13 cellular contexts compared by ENCODE assay signal in genomic region chr11:61054927-61055562, GRCh38. TPM values are rescaled to one million over a fixed set of nuclear protein-coding genes. Genes with fewer than 3 reads are reported as not detected.
DNase-seq lines count a peak whose midpoint lies in the region; ATAC-seq and TF ChIP-seq lines count a peak whose summit lies in the region.
"Had no signal": no experiment of that assay in that cellular context is flagged by ENCODE, and none has a peak within 500 bp of the region (broad histone marks: within the 10 kb centered on the region; RNA-seq: fewer than 3 reads in every experiment).

No MANE protein-coding gene starts in this region.

- WGBS in endodermal cell (ENCODE audit: insufficient coverage in 1 of 2, insufficient read length in 1 of 2), 2 experiments, result 94 to 98% methylated on average over 14 to 16 of the region's 16 CpGs

- TF ChIP-seq CTCF in endodermal cell (conservative IDR thresholded peaks at IDR 0.05), result no peak
- no peak for TF ChIP-seq CTCF in PC-3 (conservative IDR thresholded peaks at IDR 0.05; ENCODE audit: low read depth, low read length)

- H3K27me3 ChIP-seq in endodermal cell (ENCODE audit: control insufficient read depth, insufficient read depth, low read length, poor library complexity, severe bottlenecking), result no peaks in the 10 kb centered on the region
- peaks cover 15% of the 10 kb centered on the region; the same call in 1 of the 2 replicates for H3K27me3 ChIP-seq in PC-3 (ENCODE audit: low read length)
- H3K27me3 ChIP-seq: foreskin keratinocyte had no signal

- no peaks in the 10 kb centered on the region for H3K27me3 Mint-ChIP-seq in activated CD8-positive, alpha-beta memory T cell treated with anti-CD3 and anti-CD28 coated beads, Interleukin-2, amount 10 ng/mL, durations not matched to agents 7 days and 5 days
- peaks cover 2% of the 10 kb centered on the region for H3K27me3 Mint-ChIP-seq in endodermal cell (ENCODE audit: insufficient read depth)
- H3K27me3 Mint-ChIP-seq in stimulated activated naive B cell treated with anti-CD40 and anti-IgM and Interleukin-4, amounts not matched to agents 10 μg/mL and 1 μg/mL and 100 μg/mL, for 72 hours, result no peaks in the 10 kb centered on the region

- H4K20me1 ChIP-seq in PC-3 (ENCODE audit: low read length), result no peaks in the 10 kb centered on the region

- H3K4me1 ChIP-seq in endodermal cell (ENCODE audit: control insufficient read depth, insufficient read depth, low read length) (no peaks in the 10 kb centered on the region), PC-3 (ENCODE audit: insufficient read depth, low read length) (no peaks in the 10 kb centered on the region)
- H3K4me1 ChIP-seq: foreskin keratinocyte had no signal

- H3K9me2 ChIP-seq in PC-3 (replicated peaks; ENCODE audit: low read length), result no peaks in the 10 kb centered on the region

- no peak overlapping the region for H3K4me3 Mint-ChIP-seq in activated CD8-positive, alpha-beta memory T cell treated with anti-CD3 and anti-CD28 coated beads, Interleukin-2, amount 10 ng/mL, durations not matched to agents 7 days and 5 days
- H3K4me3 Mint-ChIP-seq in endodermal cell, result no peak overlapping the region
- no peak overlapping the region for H3K4me3 Mint-ChIP-seq in stimulated activated naive B cell treated with anti-CD40 and anti-IgM and Interleukin-4, amounts not matched to agents 10 μg/mL and 1 μg/mL and 100 μg/mL, for 72 hours

- CTCF ChIA-PET in activated CD8-positive, alpha-beta memory T cell treated with anti-CD3 and anti-CD28 coated beads, Interleukin-2, amount 10 ng/mL, durations not matched to agents 7 days and 5 days (lab: Charles Lee), result interaction anchor here (0.5 to 2.2 kb wide), 7 partner anchors 10 to 84 kb away, joined by 3 to 6 read pairs (median 3); partner anchors contain the start of gene CD6
- CTCF ChIA-PET in PC-3 (lab: Charles Lee), result no interaction called here

- POLR2A ChIA-PET in PC-3 (lab: Charles Lee; ENCODE audit: unreplicated experiment), result interaction anchor here (0.6 kb wide), 1 partner anchor 141 kb away, joined by 6 read pairs; the partner anchor contains the start of gene TMEM109

- peaks cover 55% of the 10 kb centered on the region for H3K4me1 Mint-ChIP-seq in activated CD8-positive, alpha-beta memory T cell treated with anti-CD3 and anti-CD28 coated beads, Interleukin-2, amount 10 ng/mL, durations not matched to agents 7 days and 5 days
- peaks cover 7% of the 10 kb centered on the region for H3K4me1 Mint-ChIP-seq in endodermal cell
- H3K4me1 Mint-ChIP-seq in stimulated activated naive B cell treated with anti-CD40 and anti-IgM and Interleukin-4, amounts not matched to agents 10 μg/mL and 1 μg/mL and 100 μg/mL, for 72 hours, result peaks cover 23 to 44% of the 10 kb centered on the region in 2 donors

- H3F3A ChIP-seq in PC-3 (ENCODE audit: low read length, unreplicated experiment), result no peaks in the 10 kb centered on the region

- no peak overlapping the region for H3K4me2 ChIP-seq in PC-3 (ENCODE audit: low read length)

- BruUV-seq in PC-3 (replicated peaks; lab: Mats Ljungman, UMichigan), result no TSS peak

- intact Hi-C loops in PC-3 (cut with micrococcal nuclease), result no loop called here

- peak; percentile 60 for ATAC-seq in activated CD8-positive, alpha-beta memory T cell treated with anti-CD3 and anti-CD28 coated beads, Interleukin-2, amount 10 ng/mL, durations not matched to agents 7 days and 5 days
- ATAC-seq in HG03342 (IDR thresholded peaks at IDR 0.05; ENCODE audit: unreplicated experiment), result no peak
- no peak for ATAC-seq in stimulated activated naive B cell treated with anti-CD40 and anti-IgM and Interleukin-4, amounts not matched to agents 10 μg/mL and 1 μg/mL and 100 μg/mL, for 72 hours (replicated peaks)
- ATAC-seq in PC-3, result no peak
- ATAC-seq: foreskin keratinocyte had no signal

- H3K4me3 ChIP-seq in endodermal cell (ENCODE audit: low read length) (no peak overlapping the region), PC-3 (ENCODE audit: low read length) (no peak overlapping the region)

- H3K36me3 Mint-ChIP-seq in activated CD8-positive, alpha-beta memory T cell treated with anti-CD3 and anti-CD28 coated beads, Interleukin-2, amount 10 ng/mL, durations not matched to agents 7 days and 5 days, result peaks cover 18% of the 10 kb centered on the region
- H3K36me3 Mint-ChIP-seq in endodermal cell (ENCODE audit: low read depth), result no peaks in the 10 kb centered on the region
- peaks cover 38 to 55% of the 10 kb centered on the region in 2 donors for H3K36me3 Mint-ChIP-seq in stimulated activated naive B cell treated with anti-CD40 and anti-IgM and Interleukin-4, amounts not matched to agents 10 μg/mL and 1 μg/mL and 100 μg/mL, for 72 hours

- peak; percentile 73 for DNase-seq in stimulated activated naive CD4-positive, alpha-beta T cell treated with Interleukin-2 at 50 U/mL for 16 hours (lab: John Stamatoyannopoulos, UW)
- DNase-seq in stimulated activated naive CD4-positive, alpha-beta T cell (lab: John Stamatoyannopoulos, UW), result no peak
- DNase-seq in activated CD8-positive, alpha-beta memory T cell treated with anti-CD3 and anti-CD28 coated beads, Interleukin-2, amount 10 ng/mL, durations not matched to agents 7 days and 5 days, result peak; percentile 59
- DNase-seq in endodermal cell (peak; percentile 25), PC-3 (no peak), globus pallidus (ENCODE audit: low spot score) (no peak)
- DNase-seq in stimulated activated naive B cell treated with anti-CD40 and anti-IgM and Interleukin-4, amounts not matched to agents 10 μg/mL and 1 μg/mL and 100 μg/mL, for 72 hours, result no peak
- DNase-seq: central memory CD4-positive, alpha-beta T cell; foreskin keratinocyte; MV-4-11; NCI-H774 had no signal

- no peak overlapping the region for H3K27ac ChIP-seq in endodermal cell (ENCODE audit: low read depth, low read length)
- H3K27ac ChIP-seq in PC-3 (ENCODE audit: low read length), result no peak overlapping the region
- H3K27ac ChIP-seq: foreskin keratinocyte had no signal

- H2AFZ ChIP-seq in PC-3 (ENCODE audit: low read length), result no peak overlapping the region

- no peaks in the 10 kb centered on the region for H3K9me3 Mint-ChIP-seq in activated CD8-positive, alpha-beta memory T cell treated with anti-CD3 and anti-CD28 coated beads, Interleukin-2, amount 10 ng/mL, durations not matched to agents 7 days and 5 days (ENCODE audit: low read depth)
- H3K9me3 Mint-ChIP-seq in endodermal cell, result no peaks in the 10 kb centered on the region
- no peaks in the 10 kb centered on the region for H3K9me3 Mint-ChIP-seq in stimulated activated naive B cell treated with anti-CD40 and anti-IgM and Interleukin-4, amounts not matched to agents 10 μg/mL and 1 μg/mL and 100 μg/mL, for 72 hours

- H3K36me3 ChIP-seq in endodermal cell (ENCODE audit: control insufficient read depth, insufficient read depth, low read length) (no peaks in the 10 kb centered on the region), PC-3 (ENCODE audit: low read depth, low read length) (no peaks in the 10 kb centered on the region)

- peak overlapping the region; percentile 76 for H3K27ac Mint-ChIP-seq in activated CD8-positive, alpha-beta memory T cell treated with anti-CD3 and anti-CD28 coated beads, Interleukin-2, amount 10 ng/mL, durations not matched to agents 7 days and 5 days
- no peak overlapping the region for H3K27ac Mint-ChIP-seq in endodermal cell
- no peak overlapping the region for H3K27ac Mint-ChIP-seq in stimulated activated naive B cell treated with anti-CD40 and anti-IgM and Interleukin-4, amounts not matched to agents 10 μg/mL and 1 μg/mL and 100 μg/mL, for 72 hours

- H3K9me3 ChIP-seq in endodermal cell (ENCODE audit: control insufficient read depth, low read length), result no peaks in the 10 kb centered on the region
- H3K9me3 ChIP-seq in PC-3 (ENCODE audit: low read length), result no peaks in the 10 kb centered on the region

- H3K79me2 ChIP-seq in PC-3 (ENCODE audit: low read length), result no peaks in the 10 kb centered on the region

- H3K9ac ChIP-seq in endodermal cell (ENCODE audit: extremely low read depth, low read length, poor library complexity, severe bottlenecking), result no peak overlapping the region
- no peak overlapping the region for H3K9ac ChIP-seq in PC-3 (ENCODE audit: low read length)

RNA-seq across cellular contexts. Expression of gene CD5, which starts 47.2 kb away (rescaled TPM):
- 100 to 1,000 TPM; 134 to 152 TPM for total RNA-seq in activated CD8-positive, alpha-beta memory T cell treated with anti-CD3 and anti-CD28 coated beads, Interleukin-2, amount 10 ng/mL, durations not matched to agents 7 days and 5 days
- total RNA-seq in endodermal cell, result not detected
- polyA plus RNA-seq in endodermal cell (2013, experiment 1 of 2), result not detected
- polyA plus RNA-seq in endodermal cell (2013, experiment 2 of 2), result not detected
- total RNA-seq in PC-3 (2014; rRNA removed), result 0.11 and 0.12 TPM in 2 replicates
- total RNA-seq: foreskin keratinocyte, myocyte had no signal
- polyA plus RNA-seq: foreskin keratinocyte had no signal

Comparison
In these comparisons a context has a peak if more than half of its experiments do, and no peak if none do; other contexts are left out.
1. DNase-seq: peak in stimulated activated naive CD4-positive, alpha-beta T cell treated with Interleukin-2 at 50 U/mL for 16 hours (single experiment), activated CD8-positive, alpha-beta memory T cell treated with anti-CD3 and anti-CD28 coated beads, Interleukin-2, amount 10 ng/mL, durations not matched to agents 7 days and 5 days (single experiment) and endodermal cell (single experiment); none in stimulated activated naive CD4-positive, alpha-beta T cell (0 of 6), stimulated activated naive B cell treated with anti-CD40 and anti-IgM and Interleukin-4, amounts not matched to agents 10 μg/mL and 1 μg/mL and 100 μg/mL, for 72 hours (single experiment), PC-3 (single experiment) and globus pallidus (single experiment).
2. RNA of gene CD5, which starts 47.2 kb away (total RNA-seq): 134 to 152 TPM in activated CD8-positive, alpha-beta memory T cell treated with anti-CD3 and anti-CD28 coated beads, Interleukin-2, amount 10 ng/mL, durations not matched to agents 7 days and 5 days; 0.11 to 0.12 TPM in PC-3 and not detected in endodermal cell; every median in the first group is over 100 times any median in the second.